In the genomic region with DNA sequence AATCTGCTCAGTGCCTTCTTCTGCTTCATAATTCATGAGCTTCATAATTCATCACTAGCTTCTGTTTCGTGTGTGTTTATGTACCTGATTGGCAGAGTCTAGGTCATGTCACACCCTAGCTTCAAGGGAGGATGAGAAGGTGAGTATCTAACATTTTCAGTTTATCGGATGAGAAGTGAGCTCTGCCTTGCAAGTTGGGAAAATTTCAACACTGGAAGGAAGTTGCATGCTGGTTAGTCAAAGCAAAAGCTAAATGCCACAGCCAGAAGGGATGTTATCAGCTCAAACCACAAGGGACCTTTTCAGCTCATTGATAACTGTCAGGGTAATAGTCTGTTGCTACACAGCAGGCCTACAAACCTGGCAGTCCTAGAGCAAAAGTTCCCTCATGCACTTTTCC, we compare ENCODE assay signal across 13 cellular contexts. TPM values are rescaled to one million over a fixed set of nuclear protein-coding genes. Genes with fewer than 3 reads are reported as not detected.
DNase-seq lines count a peak whose midpoint lies in the region; ATAC-seq and TF ChIP-seq lines count a peak whose summit lies in the region.
"Had no signal": no experiment of that assay in that cellular context is flagged by ENCODE, and none has a peak within 500 bp of the region (broad histone marks: within the 10 kb centered on the region; RNA-seq: fewer than 3 reads in every experiment).

No MANE protein-coding gene starts in this region.

- POLR2A ChIA-PET in activated CD4-positive, alpha-beta memory T cell treated with anti-CD3 and anti-CD28 coated beads, Interleukin-2, amount 10 ng/mL, durations not matched to agents 7 days and 5 days (lab: Charles Lee) = interaction anchor here (0.7 to 3.3 kb wide), 13 partner anchors 8 to 220 kb away, joined by 3 to 60 read pairs (median 6); partner anchors contain the start of gene ECT2

- H3K4me3 Mint-ChIP-seq in activated CD4-positive, alpha-beta memory T cell treated with anti-CD3 and anti-CD28 coated beads, Interleukin-2, amount 10 ng/mL, durations not matched to agents 7 days and 5 days = peak overlapping the region; percentile 31

- no peaks in the 10 kb centered on the region for H3K4me1 ChIP-seq in mucosa of descending colon (ENCODE audit: low read depth)
- H3K4me1 ChIP-seq: esophagus muscularis mucosa had no signal

- H3K36me3 Mint-ChIP-seq in activated CD4-positive, alpha-beta memory T cell treated with anti-CD3 and anti-CD28 coated beads, Interleukin-2, amount 10 ng/mL, durations not matched to agents 7 days and 5 days (ENCODE audit: low read depth) = peaks cover 3% of the 10 kb centered on the region

- no peak for TF ChIP-seq CTCF in mucosa of descending colon (IDR thresholded peaks at IDR 0.05)

- H3K9me3 Mint-ChIP-seq in activated CD4-positive, alpha-beta memory T cell treated with anti-CD3 and anti-CD28 coated beads, Interleukin-2, amount 10 ng/mL, durations not matched to agents 7 days and 5 days = no peaks in the 10 kb centered on the region

- peak; percentile 49 for DNase-seq in activated CD4-positive, alpha-beta memory T cell treated with anti-CD3 and anti-CD28 coated beads, Interleukin-2, amount 10 ng/mL, durations not matched to agents 7 days and 5 days
- DNase-seq in mucosa of descending colon = no peak
- no peak for DNase-seq in NCI-H526 (lab: John Stamatoyannopoulos, UW)
- DNase-seq in DMS114 treated with DMSO at 0.1 percent for 48 hours (lab: John Stamatoyannopoulos, UW; ENCODE audit: unreplicated experiment) = no peak
- no peak for DNase-seq in activated CD8-positive, alpha-beta memory T cell treated with anti-CD3 and anti-CD28 coated beads for 24 hours
- no peak for DNase-seq in G401 (ENCODE audit: low spot score)
- DNase-seq: left ventricle myocardium inferior, NCI-H2029 treated with DMSO at 0.1 percent for 48 hours had no signal

- H3K27me3 Mint-ChIP-seq in activated CD4-positive, alpha-beta memory T cell treated with anti-CD3 and anti-CD28 coated beads, Interleukin-2, amount 10 ng/mL, durations not matched to agents 7 days and 5 days = no peaks in the 10 kb centered on the region

- H3K36me3 ChIP-seq in mucosa of descending colon (ENCODE audit: low read depth) = no peaks in the 10 kb centered on the region
- H3K36me3 ChIP-seq: esophagus muscularis mucosa, left ventricle myocardium inferior had no signal

- peak overlapping the region; percentile 88 for H3K27ac Mint-ChIP-seq in activated CD4-positive, alpha-beta memory T cell treated with anti-CD3 and anti-CD28 coated beads, Interleukin-2, amount 10 ng/mL, durations not matched to agents 7 days and 5 days

- in situ Hi-C loops in G401 (cut with HindIII; ENCODE audit: low sequenced_read_pairs) = no loop called here

- H3K4me3 ChIP-seq in mucosa of descending colon = no peak overlapping the region
- H3K4me3 ChIP-seq: esophagus muscularis mucosa, left ventricle myocardium inferior, skin epidermis had no signal

- CTCF ChIA-PET in activated CD4-positive, alpha-beta memory T cell treated with anti-CD3 and anti-CD28 coated beads, Interleukin-2, amount 10 ng/mL, durations not matched to agents 7 days and 5 days (lab: Charles Lee) = interaction anchor here (0.7 to 2.3 kb wide), 18 partner anchors 8 to 143 kb away, joined by 3 to 31 read pairs (median 5); no protein-coding TSS in a partner anchor

- intact Hi-C loops in mucosa of descending colon (cut with DNase I, micrococcal nuclease) = no loop called here

- ATAC-seq in GM18511 (IDR thresholded peaks at IDR 0.05; ENCODE audit: unreplicated experiment) = peak; percentile 91
- peak; percentile 50 for ATAC-seq in HG03469 (IDR thresholded peaks at IDR 0.05; ENCODE audit: unreplicated experiment)
- peak; percentile 29 for ATAC-seq in mucosa of descending colon
- ATAC-seq: SK-N-SH treated with all-trans-retinoic acid at 6 μM for 48 hours had no signal

- H3K9me3 ChIP-seq in mucosa of descending colon = no peaks in the 10 kb centered on the region
- H3K9me3 ChIP-seq: esophagus muscularis mucosa, left ventricle myocardium inferior had no signal

- H3K4me1 Mint-ChIP-seq in activated CD4-positive, alpha-beta memory T cell treated with anti-CD3 and anti-CD28 coated beads, Interleukin-2, amount 10 ng/mL, durations not matched to agents 7 days and 5 days = peaks cover 40% of the 10 kb centered on the region

RNA-seq across cellular contexts. Expression of gene TNFSF10, which starts 7.3 kb away (rescaled TPM):
- total RNA-seq in activated CD4-positive, alpha-beta memory T cell treated with anti-CD3 and anti-CD28 coated beads, Interleukin-2, amount 10 ng/mL, durations not matched to agents 7 days and 5 days = 100 to 1,000 TPM; 118 to 119 TPM
- total RNA-seq in mucosa of descending colon = 100 to 1,000 TPM in 2 of 3 donors, 10 to 100 TPM in 1; 70.6 to 220 (median 129) TPM
- total RNA-seq in G401 (2014; rRNA removed; shearing (Covaris generic)) = not detected in 2 replicates

Comparison
In these comparisons a context has a peak if more than half of its experiments do, and no peak if none do; other contexts are left out.
1. ATAC-seq: peak in every context shown above with its lines; median percentile 91 in GM18511; 50 in HG03469; 29 in mucosa of descending colon.
2. RNA of gene TNFSF10, which starts 7.3 kb away (total RNA-seq): 70.6 to 220 TPM in mucosa of descending colon and 118 to 119 TPM in activated CD4-positive, alpha-beta memory T cell treated with anti-CD3 and anti-CD28 coated beads, Interleukin-2, amount 10 ng/mL, durations not matched to agents 7 days and 5 days; not detected in G401; every median in the first group is over 10 times any median in the second.